In the genomic region with DNA sequence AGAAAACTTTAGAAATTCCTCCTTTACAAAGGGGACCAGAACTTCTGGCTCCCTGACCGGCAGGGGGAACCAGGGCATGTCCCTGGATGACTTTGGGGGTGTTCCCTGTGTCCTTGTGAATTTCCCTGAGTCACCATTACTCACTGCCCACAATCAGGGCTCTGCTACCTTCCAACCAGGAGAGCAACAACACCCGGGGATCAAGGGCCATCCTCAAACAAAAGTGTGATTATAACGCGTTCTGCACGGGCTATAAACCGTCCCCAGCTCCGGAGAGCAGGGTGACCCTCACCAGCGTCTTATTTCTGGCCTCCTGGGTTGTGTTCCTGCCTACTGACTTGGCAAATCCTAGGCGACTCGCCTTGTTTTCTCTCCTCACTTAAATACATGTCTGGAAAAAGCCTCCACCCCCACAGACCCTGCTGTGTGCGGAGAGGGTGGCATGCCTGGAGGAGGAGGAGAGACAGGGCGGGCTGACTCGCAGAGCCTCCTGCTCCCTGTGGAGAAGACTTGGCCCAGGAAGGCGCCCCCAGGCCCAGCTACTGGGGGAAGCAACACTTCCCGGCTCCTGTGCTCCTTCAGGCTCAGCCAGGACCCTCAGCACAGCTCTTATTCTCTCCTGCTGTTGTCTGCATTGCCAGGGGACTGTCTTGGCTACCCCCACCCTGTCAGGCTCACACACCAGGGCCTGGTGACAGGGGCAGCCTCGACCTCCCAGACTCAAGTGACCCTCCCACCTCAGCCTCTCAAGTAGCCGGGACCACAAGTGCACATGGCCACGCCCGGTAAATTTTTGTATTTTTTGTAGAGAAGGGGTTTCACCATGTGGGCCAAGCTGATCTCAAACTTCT, we compare ENCODE assay signal across 8 cellular contexts. TPM values are rescaled to one million over a fixed set of nuclear protein-coding genes. Genes with fewer than 3 reads are reported as not detected.
DNase-seq lines count a peak whose midpoint lies in the region; ATAC-seq, FAIRE-seq and TF ChIP-seq lines count a peak whose summit lies in the region.

No MANE protein-coding gene starts in this region.

- FAIRE-seq in H54 (lab: Jason Lieb, UNC): peak; percentile 86

- peak; percentile 77 for TF ChIP-seq CTCF in AG04449 (IDR thresholded peaks at IDR 0.05; ENCODE audit: insufficient read depth, low read length, missing control alignments)
- peak; percentile 77 for TF ChIP-seq CTCF in fibroblast of villous mesenchyme (IDR thresholded peaks at IDR 0.05; ENCODE audit: insufficient read depth, low read depth, low read length)

- peak overlapping the region; percentile 64 for H2BK12ac ChIP-seq in neuronal stem cell (ENCODE audit: low read length)

- no peak overlapping the region for H2AK5ac ChIP-seq in neuronal stem cell (ENCODE audit: low read depth, low read length)

- no peaks in the 10 kb centered on the region for H3K9me3 ChIP-seq in neuronal stem cell (replicated peaks in 1 of 2; ENCODE audit: control insufficient read depth in 2 of 2, insufficient read depth in 1 of 2, low read depth in 1 of 2, low read length in 2 of 2)

- H3K9ac ChIP-seq in neuronal stem cell (ENCODE audit: low read depth, low read length, poor library complexity): no peak overlapping the region

- no peak overlapping the region for H3K23ac ChIP-seq in neuronal stem cell (ENCODE audit: low read depth, low read length, poor library complexity)

- no peak overlapping the region for H2BK5ac ChIP-seq in neuronal stem cell (ENCODE audit: low read length)

- H3K4ac ChIP-seq in neuronal stem cell (ENCODE audit: low read length): no peak overlapping the region

- H3K79me1 ChIP-seq in neuronal stem cell (ENCODE audit: low read depth, low read length): no peaks in the 10 kb centered on the region

- H4K8ac ChIP-seq in neuronal stem cell (ENCODE audit: low read depth, low read length): no peak overlapping the region

- no peaks in the 10 kb centered on the region for H3K36me3 ChIP-seq in neuronal stem cell (replicated peaks in 1 of 2; ENCODE audit: control insufficient read depth in 2 of 2, insufficient read depth in 2 of 2, low read length in 2 of 2)

- peak overlapping the region; percentile 89 for H3K18ac ChIP-seq in neuronal stem cell (ENCODE audit: low read length)

- peak overlapping the region; percentile 12 for H2BK120ac ChIP-seq in neuronal stem cell (ENCODE audit: low read depth, low read length)

- peak; percentile 80 for DNase-seq in AG04449 (ENCODE audit: low read depth, low spot score)
- peak; percentile 88 for DNase-seq in H54 (ENCODE audit: insufficient read length, low spot score)
- DNase-seq in SW 1271 (lab: John Stamatoyannopoulos, UW): peak; percentile 92 to 95
- peak; percentile 96 for DNase-seq in fibroblast of villous mesenchyme (ENCODE audit: low read depth)
- DNase-seq in neuronal stem cell (ENCODE audit: low spot score): peak; percentile 70
- no peak for DNase-seq in NAMALWA (ENCODE audit: low spot score)
- no peak for DNase-seq in NK-92 treated with Interleukin-12 subunit alpha and Interleukin-12 subunit beta, amount 100 ng/mL, for 24 hours (lab: John Stamatoyannopoulos, UW)

- H2AFZ ChIP-seq in neuronal stem cell (ENCODE audit: low read length): peak overlapping the region; percentile 87

- POLR2A ChIA-PET in AG04449 (lab: Yijun Ruan, JAX): interaction anchor here (0.6 to 2.7 kb wide), 4 partner anchors 75 to 111 kb away, joined by 3 to 11 read pairs (median 3); a partner anchor contains a TSS

- no peak for TF ChIP-seq POLR2A in H54 (IDR thresholded peaks at IDR 0.05; ENCODE audit: low read depth, low read length)

- H3K4me1 ChIP-seq in neuronal stem cell (ENCODE audit: control insufficient read depth in 2 of 2, insufficient read depth in 1 of 2, low read depth in 1 of 2, low read length in 2 of 2): peaks cover 10 to 15% of the 10 kb centered on the region in 2 donors

- H3K27me3 ChIP-seq in neuronal stem cell (ENCODE audit: control insufficient read depth in 3 of 3, insufficient read depth in 3 of 3, low read depth in 1 of 3, low read length in 3 of 3): no peaks in the 10 kb centered on the region

- CTCF ChIA-PET in AG04449 (lab: Yijun Ruan, JAX): interaction anchor here (0.9 to 17.3 kb wide), 18 partner anchors 8 to 300 kb away, joined by 3 to 522 read pairs (median 10); a partner anchor contains a TSS

- no peak for ATAC-seq in HG02588 (IDR thresholded peaks at IDR 0.05; ENCODE audit: unreplicated experiment)

- H4K91ac ChIP-seq in neuronal stem cell (ENCODE audit: low read depth, low read length, poor library complexity): no peak overlapping the region

- H3K4me2 ChIP-seq in neuronal stem cell (ENCODE audit: insufficient read depth, low read length, poor library complexity, severe bottlenecking): no peak overlapping the region

- H2BK15ac ChIP-seq in neuronal stem cell (ENCODE audit: low read length): peak overlapping the region; percentile 17

- no peak overlapping the region for H3K14ac ChIP-seq in neuronal stem cell (ENCODE audit: low read length)

- WGBS in neuronal stem cell (ENCODE audit: extremely low coverage in 2 of 2, insufficient read length in 2 of 2, insufficient replicate concordance in 1 of 2), 2 donors: no CpG with 5 or more reads among the region's 19 CpGs

- H3K4me3 ChIP-seq in AG04449 (ENCODE audit: low read depth, low read length): peak overlapping the region; percentile 36
- peak overlapping the region; percentile 1 for H3K4me3 ChIP-seq in fibroblast of villous mesenchyme (ENCODE audit: low read depth, low read length)
- no peak overlapping the region for H3K4me3 ChIP-seq in neuronal stem cell (ENCODE audit: low read length in 2 of 2)

- H3K27ac ChIP-seq in neuronal stem cell (replicated peaks; ENCODE audit: low read length): peak overlapping the region; percentile 33

RNA-seq across cellular contexts. Expression of a gene that starts 54.1 kb away (rescaled TPM):
- total RNA-seq in fibroblast of villous mesenchyme: not detected in 2 replicates
- polyA plus RNA-seq in neuronal stem cell (2013, experiment 1 of 2): 0.04 TPM
- 0.03 TPM for polyA plus RNA-seq in neuronal stem cell (2013, experiment 2 of 2)

Comparison
In these comparisons a context has a peak if more than half of its experiments do, and no peak if none do; other contexts are left out.
1. DNase-seq: peak in AG04449 (single experiment), H54 (single experiment), SW 1271 (2 of 2), fibroblast of villous mesenchyme (single experiment) and neuronal stem cell (single experiment); none in NAMALWA (single experiment) and NK-92 treated with Interleukin-12 subunit alpha and Interleukin-12 subunit beta, amount 100 ng/mL, for 24 hours (single experiment).
2. H3K4me3 ChIP-seq: peak in AG04449 (single experiment) and fibroblast of villous mesenchyme (single experiment); none in neuronal stem cell (0 of 2).